ENCODE assay signal across 8 cellular contexts in genomic region chr2:101386599-101387150, GRCh38. TPM values are rescaled to one million over a fixed set of nuclear protein-coding genes. Genes with fewer than 3 reads are reported as not detected.
DNase-seq lines count a peak whose midpoint lies in the region; ATAC-seq and TF ChIP-seq lines count a peak whose summit lies in the region.

No MANE protein-coding gene starts in this region.

- peaks cover 58% of the 10 kb centered on the region for H3K27me3 ChIP-seq in hepatocyte
- H3K27me3 ChIP-seq in gastrocnemius medialis, result peaks cover 21 to 33% (median 31%) of the 10 kb centered on the region in 3 donors
- H3K27me3 ChIP-seq in uterus, result no peaks in the 10 kb centered on the region

- peak overlapping the region; percentile 66 for H2AFZ ChIP-seq in hepatocyte

- no peaks in the 10 kb centered on the region for H3K9me2 ChIP-seq in hepatocyte (replicated peaks; ENCODE audit: insufficient read depth)

- TF ChIP-seq POLR2A in gastrocnemius medialis (IDR thresholded peaks at IDR 0.05) (no peak), uterus (IDR thresholded peaks at IDR 0.05) (no peak)

- peaks cover 66% of the 10 kb centered on the region for H3K27me3 Mint-ChIP-seq in activated T-helper 1 cell treated with anti-CD3 and anti-CD28 coated beads, Interleukin-12 subunit alpha, Interleukin-12 subunit beta, Interleukin-2, Interleukin-4 antibody, amounts not matched to agents 30 ng/mL and 10 ng/mL and 1 ng/mL, durations not matched to agents 14 hours and 24 hours and 36 hours (ENCODE audit: insufficient read depth)

- peaks cover 11% of the 10 kb centered on the region for H3K4me1 Mint-ChIP-seq in activated T-helper 1 cell treated with anti-CD3 and anti-CD28 coated beads, Interleukin-12 subunit alpha, Interleukin-12 subunit beta, Interleukin-2, Interleukin-4 antibody, amounts not matched to agents 30 ng/mL and 10 ng/mL and 1 ng/mL, durations not matched to agents 14 hours and 24 hours and 36 hours (ENCODE audit: low read depth)

- H3K4me1 ChIP-seq in HEK293 (ENCODE audit: control insufficient read depth, insufficient read depth, low read length) (no peaks in the 10 kb centered on the region), hepatocyte (ENCODE audit: insufficient read depth) (no peaks in the 10 kb centered on the region), gastrocnemius medialis (peaks cover 0 to 6% of the 10 kb centered on the region in 2 donors), uterus (peaks cover 0 to 12% of the 10 kb centered on the region in 2 donors)

- no peaks in the 10 kb centered on the region for H3K36me3 Mint-ChIP-seq in activated T-helper 1 cell treated with anti-CD3 and anti-CD28 coated beads, Interleukin-12 subunit alpha, Interleukin-12 subunit beta, Interleukin-2, Interleukin-4 antibody, amounts not matched to agents 30 ng/mL and 10 ng/mL and 1 ng/mL, durations not matched to agents 14 hours and 24 hours and 36 hours (ENCODE audit: low read depth)

- in situ Hi-C loops in gastrocnemius medialis (cut with MboI; ENCODE audit: low sequenced_read_pairs in 4 of 4), result no loop called here

- POLR2A ChIA-PET in HEK293 (lab: Yijun Ruan, JAX), result interaction anchor here (0.7 kb wide), 1 partner anchor 77 kb away, joined by 7 read pairs; no protein-coding TSS in a partner anchor

- H3K9me3 Mint-ChIP-seq in activated T-helper 1 cell treated with anti-CD3 and anti-CD28 coated beads, Interleukin-12 subunit alpha, Interleukin-12 subunit beta, Interleukin-2, Interleukin-4 antibody, amounts not matched to agents 30 ng/mL and 10 ng/mL and 1 ng/mL, durations not matched to agents 14 hours and 24 hours and 36 hours, result no peaks in the 10 kb centered on the region

- H3K27ac ChIP-seq in HEK293 (ENCODE audit: extremely low read depth, low read depth, low read length), result no peak overlapping the region; the same call in 1 of the 2 replicates
- H3K27ac ChIP-seq in hepatocyte, result no peak overlapping the region
- H3K27ac ChIP-seq in gastrocnemius medialis, result no peak overlapping the region
- H3K27ac ChIP-seq in uterus, result no peak overlapping the region

- H3K4me3 ChIP-seq in HEK293 (ENCODE audit: low read depth, low read length) (peak overlapping the region; percentile 69), hepatocyte (peak overlapping the region; percentile 58), gastrocnemius medialis (peak overlapping the region; percentile 30 to 48 (median 41)), uterus (peak overlapping the region in 1 of 2 donors; percentile 11)

- TF ChIP-seq CTCF in HEK293 (tag by site-specific recombination; IDR thresholded peaks at IDR 0.05), result no peak
- no peak for TF ChIP-seq CTCF in hepatocyte (IDR thresholded peaks at IDR 0.05; ENCODE audit: poor library complexity)
- TF ChIP-seq CTCF in gastrocnemius medialis (IDR thresholded peaks at IDR 0.05 in 4 of 5, conservative IDR thresholded peaks at IDR 0.05 in 1 of 5), result no peak
- no peak for TF ChIP-seq CTCF in uterus (IDR thresholded peaks at IDR 0.05)

- no peak overlapping the region for H3K27ac Mint-ChIP-seq in activated T-helper 1 cell treated with anti-CD3 and anti-CD28 coated beads, Interleukin-12 subunit alpha, Interleukin-12 subunit beta, Interleukin-2, Interleukin-4 antibody, amounts not matched to agents 30 ng/mL and 10 ng/mL and 1 ng/mL, durations not matched to agents 14 hours and 24 hours and 36 hours

- H3K79me2 ChIP-seq in hepatocyte, result no peaks in the 10 kb centered on the region

- no peaks in the 10 kb centered on the region for H3K9me3 ChIP-seq in HEK293 (ENCODE audit: control insufficient read depth, insufficient read depth, low read depth, low read length)
- H3K9me3 ChIP-seq in hepatocyte (ENCODE audit: low read depth), result no peaks in the 10 kb centered on the region
- no peaks in the 10 kb centered on the region for H3K9me3 ChIP-seq in gastrocnemius medialis
- no peaks in the 10 kb centered on the region for H3K9me3 ChIP-seq in uterus

- H3K4me2 ChIP-seq in hepatocyte, result peak overlapping the region; percentile 98

- intact Hi-C loops in activated T-helper 1 cell treated with anti-CD3 and anti-CD28 coated beads, Interleukin-12 subunit alpha, Interleukin-12 subunit beta, Interleukin-2, Interleukin-4 antibody, amounts not matched to agents 30 ng/mL and 10 ng/mL and 1 ng/mL, durations not matched to agents 14 hours and 24 hours and 36 hours (cut with micrococcal nuclease), result loop anchor here (1.0 to 10.0 kb wide), 4 partner anchors 44 to 372 kb away; partner anchors contain the start of gene CNOT11
- intact Hi-C loops in gastrocnemius medialis (cut with DNase I; ENCODE audit: low total_unique reads) (no loop called here), uterus (cut with DNase I; ENCODE audit: low total_unique reads) (no loop called here)

- DNase-seq in activated T-helper 1 cell treated with anti-CD3 and anti-CD28 coated beads, Interleukin-12 subunit alpha, Interleukin-12 subunit beta, Interleukin-2, Interleukin-4 antibody, amounts not matched to agents 30 ng/mL and 10 ng/mL and 1 ng/mL, durations not matched to agents 14 hours and 24 hours and 36 hours (ENCODE audit: low spot score), result no peak
- DNase-seq in hepatocyte (ENCODE audit: low spot score), result no peak
- no peak for DNase-seq in gastrocnemius medialis
- DNase-seq in uterus, result no peak
- no peak for DNase-seq in GM19240 (ENCODE audit: insufficient read length, low spot score)
- DNase-seq in NCI-H1930 (lab: John Stamatoyannopoulos, UW), result no peak

- CTCF ChIA-PET in HEK293 (lab: Yijun Ruan, JAX), result interaction anchor here (0.7 to 3.6 kb wide), 20 partner anchors 9 to 78 kb away, joined by 3 to 21 read pairs (median 4); partner anchors contain the start of gene RNF149

- H4K20me1 ChIP-seq in hepatocyte (ENCODE audit: insufficient read depth, poor library complexity, severe bottlenecking), result no peaks in the 10 kb centered on the region

- H3K36me3 ChIP-seq in HEK293 (ENCODE audit: control insufficient read depth in 2 of 2, insufficient read depth in 1 of 2, low read length in 2 of 2) (no peaks in the 10 kb centered on the region), hepatocyte (replicated peaks; ENCODE audit: insufficient read depth, low read depth) (no peaks in the 10 kb centered on the region), gastrocnemius medialis (no peaks in the 10 kb centered on the region), uterus (no peaks in the 10 kb centered on the region)

- H3K4me3 Mint-ChIP-seq in activated T-helper 1 cell treated with anti-CD3 and anti-CD28 coated beads, Interleukin-12 subunit alpha, Interleukin-12 subunit beta, Interleukin-2, Interleukin-4 antibody, amounts not matched to agents 30 ng/mL and 10 ng/mL and 1 ng/mL, durations not matched to agents 14 hours and 24 hours and 36 hours, result peak overlapping the region; percentile 64

- WGBS in hepatocyte (ENCODE audit: low lambda C conversion rate, missing lambda C conversion rate), result 2% methylated on average over 33 of the region's 45 CpGs

- ATAC-seq in gastrocnemius medialis (no peak), GM18511 (IDR thresholded peaks at IDR 0.05; ENCODE audit: unreplicated experiment) (no peak)

TF ChIP-seq in HEK293, 187 proteins besides CTCF, POLR2A, EP300 and RAD21 (continues in another document):
- no peak for TF ChIP-seq PATZ1 (tag by site-specific recombination; IDR thresholded peaks at IDR 0.05)
- no peak for TF ChIP-seq ZNF544 (tag by site-specific recombination; IDR thresholded peaks at IDR 0.05)
- TF ChIP-seq ZBTB20 (tag by site-specific recombination; IDR thresholded peaks at IDR 0.05), result peak; percentile 78
- TF ChIP-seq ZNF335 (tag by site-specific recombination; conservative IDR thresholded peaks at IDR 0.05), result peak; percentile 99
- no peak for TF ChIP-seq ZNF157 (tag by site-specific recombination; IDR thresholded peaks at IDR 0.05)
- no peak for TF ChIP-seq ZNF624 (tag by site-specific recombination; IDR thresholded peaks at IDR 0.05)
- TF ChIP-seq SCRT2 (tag by site-specific recombination; IDR thresholded peaks at IDR 0.05), result 0 out of 2 replicates have a peak, but pooled peaks have one; percentile 6
- no peak for TF ChIP-seq ZNF211 (tag by site-specific recombination; IDR thresholded peaks at IDR 0.05; ENCODE audit: low read depth)
- TF ChIP-seq ZBTB26 (tag by site-specific recombination; optimal IDR thresholded peaks at IDR 0.05), result peak; percentile 66

RNA-seq across cellular contexts. Expression of gene CREG2, which starts 0.6 kb away (rescaled TPM):
- not detected in 2 replicates for total RNA-seq in activated T-helper 1 cell treated with anti-CD3 and anti-CD28 coated beads, Interleukin-12 subunit alpha, Interleukin-12 subunit beta, Interleukin-2, Interleukin-4 antibody, amounts not matched to agents 30 ng/mL and 10 ng/mL and 1 ng/mL, durations not matched to agents 14 hours and 24 hours and 36 hours
- total RNA-seq in hepatocyte, result 2.2 and 3.8 TPM in 2 replicates
- 2.6 and 4.8 TPM in 2 replicates for polyA plus RNA-seq in hepatocyte
- not detected for total RNA-seq in gastrocnemius medialis
- total RNA-seq in uterus, result under 1 TPM in 1 of 4 donors, not detected in 3; 0.28 TPM
